ENCODE assay signal across 5 cellular contexts in the genomic region with DNA sequence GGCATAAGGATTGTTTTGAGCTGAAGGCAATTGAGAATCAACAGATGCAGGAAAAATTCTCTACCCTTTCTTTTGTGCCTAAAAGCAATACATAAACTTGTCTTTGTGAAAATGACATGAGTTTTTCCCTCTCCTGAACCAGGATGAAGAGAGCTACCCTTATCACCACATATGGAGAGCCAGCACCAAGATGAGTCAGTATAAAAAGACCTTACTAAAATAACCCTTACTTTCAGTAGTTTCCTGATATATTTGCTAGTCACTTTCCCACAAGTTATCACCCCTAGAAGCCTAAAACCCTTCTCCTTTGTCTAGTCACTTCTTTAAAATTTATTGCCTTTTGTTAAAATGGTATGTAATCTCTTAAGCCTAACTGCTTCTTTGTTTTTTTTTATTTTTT.
"Had no signal": no experiment of that assay in that cellular context is flagged by ENCODE, and none has a peak within 500 bp of the region (broad histone marks: within the 10 kb centered on the region; RNA-seq: fewer than 3 reads in every experiment).

No MANE protein-coding gene starts in this region.

- ATAC-seq: GM23338 had no signal

- H3K4me3 ChIP-seq: GM23338 had no signal

- H3K4me2 ChIP-seq: GM23338 had no signal

- DNase-seq: H9, HCEC 1CT had no signal

- FAIRE-seq: H1, HTR-8/SVneo had no signal
